ENCODE assay signal across 1 cellular context in the genomic region with DNA sequence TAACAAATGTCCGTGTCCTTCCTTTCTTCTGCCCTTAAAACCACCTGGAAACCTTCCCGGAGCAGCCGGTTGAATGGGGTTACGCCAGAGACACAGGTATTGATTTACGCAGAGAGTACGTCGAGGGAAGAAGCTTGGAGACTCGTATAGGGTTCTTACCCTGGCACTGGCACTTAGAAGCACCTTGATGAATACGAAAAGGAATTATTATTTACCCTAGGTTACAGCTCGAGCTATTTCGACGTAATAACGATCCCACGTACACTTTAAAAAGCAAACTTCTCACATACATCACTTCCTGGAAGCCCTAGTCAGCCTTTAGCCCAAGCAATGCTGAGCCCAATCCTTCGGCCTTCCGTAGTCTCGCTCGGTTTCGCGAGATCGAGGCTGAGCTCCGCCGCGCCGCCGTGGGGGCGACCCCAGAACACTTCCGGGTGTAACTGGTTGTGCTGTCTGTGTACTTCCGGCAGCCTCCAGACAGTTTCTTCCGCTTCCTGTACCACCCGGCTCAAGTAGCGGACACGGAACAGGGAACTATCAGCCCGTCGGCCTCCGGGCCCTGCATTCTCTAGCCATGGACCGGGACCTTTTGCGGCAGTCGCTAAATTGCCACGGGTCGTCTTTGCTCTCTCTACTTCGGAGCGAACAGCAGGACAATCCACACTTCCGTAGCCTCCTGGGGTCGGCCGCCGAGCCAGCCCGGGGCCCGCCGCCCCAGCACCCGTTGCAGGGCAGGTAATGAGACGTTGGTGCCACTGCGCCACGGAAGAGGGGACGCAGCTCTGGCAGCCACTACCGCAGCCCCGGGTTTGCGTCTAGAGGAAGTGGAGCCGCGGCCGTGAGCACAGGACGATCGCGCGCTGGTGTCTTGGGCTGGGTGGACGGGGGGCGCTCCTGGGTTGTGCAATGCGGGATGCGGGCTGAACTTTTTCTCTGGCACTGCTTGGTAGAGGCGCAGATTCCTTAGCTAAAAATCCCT.
TF ChIP-seq lines count a peak whose summit lies in the region.

A gene with protein sequence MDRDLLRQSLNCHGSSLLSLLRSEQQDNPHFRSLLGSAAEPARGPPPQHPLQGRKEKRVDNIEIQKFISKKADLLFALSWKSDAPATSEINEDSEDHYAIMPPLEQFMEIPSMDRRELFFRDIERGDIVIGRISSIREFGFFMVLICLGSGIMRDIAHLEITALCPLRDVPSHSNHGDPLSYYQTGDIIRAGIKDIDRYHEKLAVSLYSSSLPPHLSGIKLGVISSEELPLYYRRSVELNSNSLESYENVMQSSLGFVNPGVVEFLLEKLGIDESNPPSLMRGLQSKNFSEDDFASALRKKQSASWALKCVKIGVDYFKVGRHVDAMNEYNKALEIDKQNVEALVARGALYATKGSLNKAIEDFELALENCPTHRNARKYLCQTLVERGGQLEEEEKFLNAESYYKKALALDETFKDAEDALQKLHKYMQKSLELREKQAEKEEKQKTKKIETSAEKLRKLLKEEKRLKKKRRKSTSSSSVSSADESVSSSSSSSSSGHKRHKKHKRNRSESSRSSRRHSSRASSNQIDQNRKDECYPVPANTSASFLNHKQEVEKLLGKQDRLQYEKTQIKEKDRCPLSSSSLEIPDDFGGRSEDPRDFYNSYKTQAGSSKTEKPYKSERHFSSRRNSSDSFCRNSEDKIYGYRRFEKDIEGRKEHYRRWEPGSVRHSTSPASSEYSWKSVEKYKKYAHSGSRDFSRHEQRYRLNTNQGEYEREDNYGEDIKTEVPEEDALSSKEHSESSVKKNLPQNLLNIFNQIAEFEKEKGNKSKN (plus strand): TSS at position 476 of the 979 bp plus-strand sequence. CDS start 99 bp downstream, at position 575.

TF ChIP-seq in WTC11, 78 proteins besides CTCF, POLR2A, EP300 and RAD21 (continued from another document):
- TF ChIP-seq ZNF281 (CRISPR knock-in tag; IDR thresholded peaks at IDR 0.05) (no peak), PRRX2 (CRISPR knock-in tag; IDR thresholded peaks at IDR 0.05) (no peak), USF2 (CRISPR knock-in tag; IDR thresholded peaks at IDR 0.05) (no peak)
